2 cellular contexts compared by ENCODE assay signal in genomic region chr3:24019585-24019984, GRCh38.
A peak's percentile ranks its signal among the peaks of the same experiment; 100 is the strongest.
TF ChIP-seq lines count a peak whose summit lies in the region.

No MANE protein-coding gene starts in this region.

TF ChIP-seq in HCT116, 20 proteins besides CTCF, POLR2A, EP300 and RAD21 (continued from another document):
- TF ChIP-seq EGR1 (IDR thresholded peaks at IDR 0.05; ENCODE audit: low read depth): no peak
- no peak for TF ChIP-seq SIN3A (IDR thresholded peaks at IDR 0.05; ENCODE audit: low read depth)
- no peak for TF ChIP-seq ZNF274 (IDR thresholded peaks at IDR 0.05; ENCODE audit: low read depth, low read length)
- TF ChIP-seq SP1 (IDR thresholded peaks at IDR 0.05; ENCODE audit: low read depth): no peak
- no peak for TF ChIP-seq REST (IDR thresholded peaks at IDR 0.05; ENCODE audit: low read depth)
- no peak for TF ChIP-seq JUND (IDR thresholded peaks at IDR 0.05)
- TF ChIP-seq EZH2phosphoT487 (IDR thresholded peaks at IDR 0.05; ENCODE audit: borderline replicate concordance): no peak
- no peak for TF ChIP-seq CBX3 (IDR thresholded peaks at IDR 0.05; ENCODE audit: low read depth)

TF ChIP-seq in K562, 482 proteins besides CTCF, POLR2A, EP300 and RAD21:
- TF ChIP-seq SPI1 (IDR thresholded peaks at IDR 0.05; ENCODE audit: borderline replicate concordance, low read depth, low read length) (0 out of 2 replicates have a peak, but pooled peaks have one; percentile 5), TCF7L2 (IDR thresholded peaks at IDR 0.05; ENCODE audit: low read depth, low read length) (no peak)
